Comparison of ENCODE assay signal across 9 cellular contexts in the genomic region with DNA sequence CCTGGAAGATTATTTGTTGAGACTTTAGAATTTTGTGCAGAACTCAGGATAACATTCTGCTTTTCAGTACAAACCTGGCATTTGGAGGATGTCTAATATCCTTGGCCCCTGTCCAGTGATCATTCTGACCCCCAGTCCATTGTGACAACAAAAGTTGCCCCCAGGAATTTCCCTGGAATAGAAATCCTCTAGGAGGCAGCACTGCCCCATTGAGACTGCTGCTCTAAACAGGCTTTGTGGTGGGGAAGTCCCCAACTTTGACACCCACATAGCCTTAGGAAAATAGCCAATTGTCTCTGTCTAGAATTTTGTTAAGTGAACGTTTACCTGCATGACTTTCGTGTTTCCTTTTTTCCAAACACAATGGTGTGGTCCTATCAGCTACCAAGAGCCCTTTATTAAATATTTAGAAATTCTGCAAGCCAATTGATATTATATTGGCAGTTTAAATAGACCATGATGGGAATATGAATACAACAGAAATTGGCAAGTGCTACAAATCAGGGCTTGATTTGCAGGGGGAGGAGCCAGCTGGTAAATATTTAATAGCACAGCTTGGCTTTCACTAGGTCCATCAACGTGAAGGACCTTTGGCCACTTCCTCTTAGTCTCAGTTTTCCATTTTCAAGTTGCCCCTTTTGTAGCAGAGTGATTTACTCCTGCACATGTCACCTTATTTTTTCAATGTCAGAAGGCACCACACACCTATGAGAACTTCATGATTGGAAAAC.
DNase-seq lines count a peak whose midpoint lies in the region; ATAC-seq and TF ChIP-seq lines count a peak whose summit lies in the region.
"Had no signal": no experiment of that assay in that cellular context is flagged by ENCODE, and none has a peak within 500 bp of the region (broad histone marks: within the 10 kb centered on the region; RNA-seq: fewer than 3 reads in every experiment).

No MANE protein-coding gene starts in this region.

- intact Hi-C loops in gastrocnemius medialis (cut with DNase I; ENCODE audit: low total_unique reads) = loop anchor here (5.0 kb wide), 1 partner anchor 454 kb away; a partner anchor contains a TSS

- H3K4me2 ChIP-seq in fibroblast of lung (ENCODE audit: extremely low read depth, insufficient read depth, low read length) = no peak overlapping the region

- no peaks in the 10 kb centered on the region for H4K20me1 ChIP-seq in fibroblast of lung (ENCODE audit: control insufficient read depth, extremely low read depth, insufficient read depth, low read length)

- H3K9me3 ChIP-seq in fibroblast of lung (ENCODE audit: control insufficient read depth, insufficient read depth, low read depth, low read length) (no peaks in the 10 kb centered on the region), gastrocnemius medialis (no peaks in the 10 kb centered on the region)

- H3K4me1 Mint-ChIP-seq in nephron progenitor cell = no peaks in the 10 kb centered on the region

- H3K27me3 ChIP-seq in fibroblast of lung (ENCODE audit: control insufficient read depth, insufficient read depth, low read length) (no peaks in the 10 kb centered on the region), gastrocnemius medialis (no peaks in the 10 kb centered on the region)

- in situ Hi-C loops in gastrocnemius medialis (cut with MboI; ENCODE audit: low sequenced_read_pairs in 4 of 4) = no loop called here

- no peak overlapping the region for H3K4me3 Mint-ChIP-seq in nephron progenitor cell

- H3K4me3 ChIP-seq in fibroblast of lung (replicated peaks in 1 of 4; ENCODE audit: control extremely low read depth in 1 of 4, insufficient read depth in 1 of 4, low read depth in 3 of 4, low read length in 4 of 4) = no peak overlapping the region
- H3K4me3 ChIP-seq in gastrocnemius medialis = no peak overlapping the region

- no peaks in the 10 kb centered on the region for H3K4me1 ChIP-seq in fibroblast of lung (ENCODE audit: control insufficient read depth, extremely low read depth, insufficient read depth, low read length)
- no peaks in the 10 kb centered on the region for H3K4me1 ChIP-seq in gastrocnemius medialis

- peaks cover 10% of the 10 kb centered on the region for H3K36me3 Mint-ChIP-seq in nephron progenitor cell (ENCODE audit: low read depth)

- peaks cover 18% of the 10 kb centered on the region for H3K9me3 Mint-ChIP-seq in nephron progenitor cell

- H3K27ac Mint-ChIP-seq in nephron progenitor cell = no peak overlapping the region

- no peaks in the 10 kb centered on the region for H3K79me2 ChIP-seq in fibroblast of lung (ENCODE audit: control insufficient read depth, insufficient read depth, low read length)

- ATAC-seq in GM21786 (IDR thresholded peaks at IDR 0.05; ENCODE audit: unreplicated experiment) (peak; percentile 81), gastrocnemius medialis (no peak)

- DNase-seq in Daoy (ENCODE audit: low read depth) (peak; percentile 50), NCI-H748 (lab: John Stamatoyannopoulos, UW; ENCODE audit: unreplicated experiment) (peak; percentile 54), fibroblast of lung (ENCODE audit: low read depth in 2 of 2) (peak; percentile 47 to 59), gastrocnemius medialis (no peak), nephron progenitor cell (no peak), NCI-H2171 treated with DMSO at 0.1 percent for 48 hours (lab: John Stamatoyannopoulos, UW) (no peak), retina (no peak)
- DNase-seq: left cardiac atrium had no signal

- no peaks in the 10 kb centered on the region for H3K27me3 Mint-ChIP-seq in nephron progenitor cell (ENCODE audit: low read depth, poor library complexity)

- no peak for TF ChIP-seq POLR2A in gastrocnemius medialis (IDR thresholded peaks at IDR 0.05)

- H3K9ac ChIP-seq in fibroblast of lung (ENCODE audit: insufficient read depth, low read length) = no peak overlapping the region

- TF ChIP-seq CTCF in fibroblast of lung (conservative IDR thresholded peaks at IDR 0.05 in 1 of 2, IDR thresholded peaks at IDR 0.05 in 1 of 2; ENCODE audit: low read depth in 1 of 2, low read length in 2 of 2) (peak; percentile 72 to 78), gastrocnemius medialis (IDR thresholded peaks at IDR 0.05 in 4 of 5, conservative IDR thresholded peaks at IDR 0.05 in 1 of 5) (peak in 3 of 5 experiments; percentile 13 to 49 (median 33)), nephron progenitor cell (IDR thresholded peaks at IDR 0.05) (no peak)

- H2AFZ ChIP-seq in fibroblast of lung (ENCODE audit: low read length) = no peak overlapping the region

- no peak overlapping the region for H3K27ac ChIP-seq in fibroblast of lung (ENCODE audit: insufficient read depth, low read length)
- H3K27ac ChIP-seq in gastrocnemius medialis = no peak overlapping the region

- H3K36me3 ChIP-seq in fibroblast of lung (ENCODE audit: control insufficient read depth, insufficient read depth, low read length) = no peaks in the 10 kb centered on the region
- no peaks in the 10 kb centered on the region for H3K36me3 ChIP-seq in gastrocnemius medialis

Comparison
In these comparisons a context has a peak if more than half of its experiments do, and no peak if none do; other contexts are left out.
1. DNase-seq: peak in Daoy (single experiment), NCI-H748 (single experiment) and fibroblast of lung (2 of 2); none in gastrocnemius medialis (0 of 2), nephron progenitor cell (single experiment), NCI-H2171 treated with DMSO at 0.1 percent for 48 hours (single experiment) and retina (single experiment).